23 cellular contexts compared by ENCODE assay signal in the genomic region with DNA sequence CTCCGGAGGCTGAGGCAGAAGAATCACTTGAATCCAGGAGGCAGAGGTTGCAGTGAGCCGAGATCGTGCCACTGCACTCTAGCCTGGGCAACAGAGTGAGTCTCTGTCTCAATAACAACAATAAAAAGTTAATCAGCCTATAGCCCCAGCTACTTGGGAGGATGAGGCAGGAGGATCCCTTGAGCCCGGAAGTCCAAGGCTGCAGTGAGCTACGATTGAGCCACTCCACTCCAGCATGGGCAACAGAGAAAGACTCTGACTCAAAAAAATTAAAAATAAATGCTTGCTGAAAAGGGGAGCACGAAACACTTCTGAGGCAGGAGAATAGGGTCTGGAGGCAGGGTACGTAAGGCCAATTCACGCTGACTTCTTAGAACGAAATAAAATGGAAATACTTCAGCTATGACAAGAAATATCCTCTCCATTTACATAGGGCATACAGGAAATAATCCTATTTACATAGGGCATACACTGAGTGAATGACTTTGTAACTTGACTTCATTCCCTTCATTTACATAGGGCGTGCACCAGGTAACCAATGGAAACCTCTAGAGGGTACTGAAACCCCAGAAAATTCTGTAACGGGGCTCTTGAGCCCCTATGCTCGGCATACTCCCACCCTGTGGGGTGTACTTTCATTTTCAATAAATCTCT. TPM values are rescaled to one million over a fixed set of nuclear protein-coding genes. Genes with fewer than 3 reads are reported as not detected.
DNase-seq lines count a peak whose midpoint lies in the region; ATAC-seq and TF ChIP-seq lines count a peak whose summit lies in the region.
"Had no signal": no experiment of that assay in that cellular context is flagged by ENCODE, and none has a peak within 500 bp of the region (broad histone marks: within the 10 kb centered on the region; RNA-seq: fewer than 3 reads in every experiment).

No MANE protein-coding gene starts in this region.

- peak overlapping the region; percentile 5 for H3K27ac Mint-ChIP-seq in T-helper 2 cell treated with Interferon-gamma antibody and Interleukin-4, amounts not matched to agents 5 μg/mL and 100 μg/mL, for 36 hours
- H3K27ac Mint-ChIP-seq: activated CD4-positive, alpha-beta T cell treated with anti-CD3 and anti-CD28 coated beads, Interleukin-2, amount 10 ng/mL, durations not matched to agents 24 days and 14 days; activated naive CD4-positive, alpha-beta T cell treated with anti-CD3 and anti-CD28 coated beads, Interleukin-2, amount 50 U/mL, for 24 hours; activated T-helper 17 cell treated with anti-CD3 and anti-CD28 coated beads, Interleukin-2, amount 50 U/mL, for 72 hours had no signal

- no peak for TF ChIP-seq POLR2A in upper lobe of left lung (IDR thresholded peaks at IDR 0.05)

- no peaks in the 10 kb centered on the region for H3K9me3 Mint-ChIP-seq in T-helper 2 cell treated with Interferon-gamma antibody and Interleukin-4, amounts not matched to agents 5 μg/mL and 100 μg/mL, for 36 hours
- H3K9me3 Mint-ChIP-seq: activated CD4-positive, alpha-beta T cell treated with anti-CD3 and anti-CD28 coated beads, Interleukin-2, amount 10 ng/mL, durations not matched to agents 24 days and 14 days; activated naive CD4-positive, alpha-beta T cell treated with anti-CD3 and anti-CD28 coated beads, Interleukin-2, amount 50 U/mL, for 24 hours; activated T-helper 17 cell treated with anti-CD3 and anti-CD28 coated beads, Interleukin-2, amount 50 U/mL, for 72 hours had no signal

- peaks cover 11% of the 10 kb centered on the region for H3K79me2 ChIP-seq in OCI-LY1 (ENCODE audit: insufficient read depth, low read length)

- peak overlapping the region; percentile 65 for H3K27ac ChIP-seq in OCI-LY1 (ENCODE audit: low read depth, low read length, poor library complexity, severe bottlenecking)
- H3K27ac ChIP-seq in upper lobe of left lung: no peak overlapping the region
- H3K27ac ChIP-seq: lower lobe of right lung, psoas muscle, SK-N-MC, WERI-Rb-1 had no signal

- H3K4me3 Mint-ChIP-seq in T-helper 2 cell treated with Interferon-gamma antibody and Interleukin-4, amounts not matched to agents 5 μg/mL and 100 μg/mL, for 36 hours: no peak overlapping the region
- H3K4me3 Mint-ChIP-seq: activated CD4-positive, alpha-beta T cell treated with anti-CD3 and anti-CD28 coated beads, Interleukin-2, amount 10 ng/mL, durations not matched to agents 24 days and 14 days; activated naive CD4-positive, alpha-beta T cell treated with anti-CD3 and anti-CD28 coated beads, Interleukin-2, amount 50 U/mL, for 24 hours; activated T-helper 17 cell treated with anti-CD3 and anti-CD28 coated beads, Interleukin-2, amount 50 U/mL, for 72 hours had no signal

- peaks cover 19% of the 10 kb centered on the region for H3K4me1 Mint-ChIP-seq in T-helper 2 cell treated with Interferon-gamma antibody and Interleukin-4, amounts not matched to agents 5 μg/mL and 100 μg/mL, for 36 hours (ENCODE audit: low read depth)

- no peaks in the 10 kb centered on the region for H3K9me3 ChIP-seq in OCI-LY1 (ENCODE audit: low read length)
- no peaks in the 10 kb centered on the region for H3K9me3 ChIP-seq in upper lobe of left lung
- H3K9me3 ChIP-seq: BE2C, lower lobe of right lung, psoas muscle, stomach had no signal

- H3K27me3 ChIP-seq in OCI-LY1 (ENCODE audit: insufficient read depth, low read length): no peaks in the 10 kb centered on the region
- H3K27me3 ChIP-seq in upper lobe of left lung: no peaks in the 10 kb centered on the region
- H3K27me3 ChIP-seq: BE2C, stomach had no signal

- TF ChIP-seq EP300 in upper lobe of left lung (IDR thresholded peaks at IDR 0.05): no peak

- H3K4me3 ChIP-seq in OCI-LY1 (ENCODE audit: low read depth, low read length, poor library complexity, severe bottlenecking) (peak overlapping the region; percentile 22), upper lobe of left lung (no peak overlapping the region)
- H3K4me3 ChIP-seq: lower lobe of right lung, psoas muscle, SK-N-MC, stomach had no signal

- H3K9ac ChIP-seq in OCI-LY1 (ENCODE audit: low read length): peak overlapping the region; percentile 2; the same call in 1 of the 2 replicates

- H3K36me3 ChIP-seq in OCI-LY1 (ENCODE audit: insufficient read depth, low read length) (no peaks in the 10 kb centered on the region), upper lobe of left lung (no peaks in the 10 kb centered on the region)
- H3K36me3 ChIP-seq: BE2C, lower lobe of right lung, stomach had no signal

- H3K27me3 Mint-ChIP-seq in T-helper 2 cell treated with Interferon-gamma antibody and Interleukin-4, amounts not matched to agents 5 μg/mL and 100 μg/mL, for 36 hours (ENCODE audit: low read depth): peaks cover 2% of the 10 kb centered on the region
- H3K27me3 Mint-ChIP-seq: activated naive CD4-positive, alpha-beta T cell treated with anti-CD3 and anti-CD28 coated beads, Interleukin-2, amount 50 U/mL, for 24 hours; activated T-helper 17 cell treated with anti-CD3 and anti-CD28 coated beads, Interleukin-2, amount 50 U/mL, for 72 hours had no signal

- H2AFZ ChIP-seq in OCI-LY1 (ENCODE audit: low read length): peak overlapping the region; percentile 67

- H3F3A ChIP-seq in OCI-LY1 (ENCODE audit: insufficient read depth, low read length): no peaks in the 10 kb centered on the region

- H3K9me2 ChIP-seq in OCI-LY1 (ENCODE audit: low read depth, low read length): no peaks in the 10 kb centered on the region

- H3K4me1 ChIP-seq in OCI-LY1 (ENCODE audit: insufficient read depth, low read length, severe bottlenecking): peaks cover 35% of the 10 kb centered on the region
- H3K4me1 ChIP-seq in upper lobe of left lung: peaks cover 10 to 31% (median 19%) of the 10 kb centered on the region in 4 donors
- H3K4me1 ChIP-seq: BE2C had no signal

- H4K20me1 ChIP-seq in OCI-LY1 (ENCODE audit: insufficient read depth, low read length): no peaks in the 10 kb centered on the region

- H3K4me2 ChIP-seq in OCI-LY1 (ENCODE audit: low read length): peak overlapping the region; percentile 51

- intact Hi-C loops in left colon (cut with DNase I, micrococcal nuclease): no loop called here
- intact Hi-C loops in head of caudate nucleus (cut with DNase I): no loop called here

- peak; percentile 54 for ATAC-seq in left colon
- no peak for ATAC-seq in upper lobe of left lung (ENCODE audit: low FRiP score in 2 of 2)
- no peak for ATAC-seq in HG03175 (IDR thresholded peaks at IDR 0.05; ENCODE audit: unreplicated experiment)
- ATAC-seq: activated T-helper 17 cell treated with anti-CD3 and anti-CD28 coated beads, Interleukin-2, amount 50 U/mL, for 72 hours; HCT116; lower lobe of right lung; psoas muscle had no signal

- WGBS in upper lobe of left lung, 2 donors: 57 to 60% methylated on average over 12 of the region's 12 CpGs

- no peak for TF ChIP-seq CTCF in OCI-LY1 (IDR thresholded peaks at IDR 0.05; ENCODE audit: low read length)
- TF ChIP-seq CTCF in upper lobe of left lung (IDR thresholded peaks at IDR 0.05): no peak

- no peaks in the 10 kb centered on the region for H3K36me3 Mint-ChIP-seq in T-helper 2 cell treated with Interferon-gamma antibody and Interleukin-4, amounts not matched to agents 5 μg/mL and 100 μg/mL, for 36 hours (ENCODE audit: low read depth)
- H3K36me3 Mint-ChIP-seq: activated naive CD4-positive, alpha-beta T cell treated with anti-CD3 and anti-CD28 coated beads, Interleukin-2, amount 50 U/mL, for 24 hours had no signal

- DNase-seq in T-helper 2 cell treated with Interferon-gamma antibody and Interleukin-4, amounts not matched to agents 5 μg/mL and 100 μg/mL, for 36 hours (ENCODE audit: low spot score): no peak
- DNase-seq in T-helper 2 cell (no peak), left colon (peak; percentile 32 to 34), upper lobe of left lung (no peak), GM19240 (ENCODE audit: insufficient read length, low spot score) (no peak), head of caudate nucleus (no peak)
- DNase-seq: activated CD4-positive, alpha-beta T cell treated with anti-CD3 and anti-CD28 coated beads, Interleukin-2, amount 10 ng/mL, durations not matched to agents 24 days and 14 days; aorta; BE2C; dermis blood vessel endothelial cell; DND-41; IMR-90; lower lobe of right lung; psoas muscle; stomach; trophoblast cell; WERI-Rb-1 had no signal

RNA-seq across cellular contexts. Expression of a gene that starts 3.2 kb away (rescaled TPM):
- 10 to 100 TPM; 61.7 to 70.3 TPM for total RNA-seq in left colon
- total RNA-seq in upper lobe of left lung: 100 to 1,000 TPM in 1 of 6 donors, 10 to 100 TPM in 5; 37.3 to 172 (median 59.2) TPM

RNA-seq across cellular contexts. Expression of a gene that starts 27.5 kb away (rescaled TPM):
- total RNA-seq in left colon: 1 to 10 TPM; 2.9 to 4.2 TPM
- total RNA-seq in upper lobe of left lung: 10 to 100 TPM in 3 of 6 donors, 1 to 10 TPM in 3; 5.5 to 16.6 (median 9.5) TPM

RNA-seq across cellular contexts. Expression of a gene that starts 48.9 kb away (rescaled TPM):
- 1 to 10 TPM; 1.9 to 2.3 TPM for total RNA-seq in left colon
- 1 to 10 TPM; 1.7 to 9.4 (median 2.8) TPM for total RNA-seq in upper lobe of left lung

Comparison
In these comparisons a context has a peak if more than half of its experiments do, and no peak if none do; other contexts are left out.
1. DNase-seq: peak in left colon (2 of 2); none in T-helper 2 cell treated with Interferon-gamma antibody and Interleukin-4, amounts not matched to agents 5 μg/mL and 100 μg/mL, for 36 hours (single experiment), T-helper 2 cell (0 of 5), upper lobe of left lung (0 of 2), GM19240 (single experiment) and head of caudate nucleus (0 of 42).